1 cellular context compared by ENCODE assay signal in genomic region chr3:150547045-150547753, GRCh38.
TF ChIP-seq lines count a peak whose summit lies in the region.

No MANE protein-coding gene starts in this region.

TF ChIP-seq in endothelial cell of umbilical vein, 7 proteins besides CTCF, POLR2A, EP300 and RAD21 (continued from another document):
- no peak for TF ChIP-seq GATA2 (IDR thresholded peaks at IDR 0.05; ENCODE audit: insufficient read depth, insufficient read length, low read depth, low read length)
TF ChIP-seq in endothelial cell of umbilical vein: peak in this region for 0.
